ENCODE assay signal across 9 cellular contexts in genomic region chr9:76810377-76810957, GRCh38. TPM values are rescaled to one million over a fixed set of nuclear protein-coding genes. Genes with fewer than 3 reads are reported as not detected.
DNase-seq lines count a peak whose midpoint lies in the region; ATAC-seq and TF ChIP-seq lines count a peak whose summit lies in the region.
"Had no signal": no experiment of that assay in that cellular context is flagged by ENCODE, and none has a peak within 500 bp of the region (broad histone marks: within the 10 kb centered on the region; RNA-seq: fewer than 3 reads in every experiment).

No MANE protein-coding gene starts in this region.

- H3K9me3 ChIP-seq in osteoblast (ENCODE audit: low read depth, low read length), result no peaks in the 10 kb centered on the region

- H3K27ac ChIP-seq in osteoblast (ENCODE audit: low read depth, low read length), result no peak overlapping the region
- H3K27ac ChIP-seq: epithelial cell of prostate had no signal

- ATAC-seq in HG02981 (IDR thresholded peaks at IDR 0.05; ENCODE audit: unreplicated experiment), result no peak

- no peak overlapping the region for H2AFZ ChIP-seq in osteoblast (ENCODE audit: low read length)

- TF ChIP-seq CTCF in NB4 (IDR thresholded peaks at IDR 0.05; ENCODE audit: low read depth, low read length) (peak; percentile 76), fibroblast of villous mesenchyme (IDR thresholded peaks at IDR 0.05; ENCODE audit: insufficient read depth, low read depth, low read length) (peak; percentile 89), osteoblast (IDR thresholded peaks at IDR 0.05; ENCODE audit: extremely low read depth, low read depth, low read length) (peak; percentile 87)

- H3K36me3 ChIP-seq in osteoblast (ENCODE audit: insufficient read depth, low read length), result no peaks in the 10 kb centered on the region

- H3K4me2 ChIP-seq in osteoblast (ENCODE audit: insufficient read depth, low read length), result no peak overlapping the region

- H3K79me2 ChIP-seq in osteoblast (ENCODE audit: insufficient read depth, low read length), result no peaks in the 10 kb centered on the region

- H3K4me1 ChIP-seq in osteoblast (ENCODE audit: insufficient read depth, low read length), result no peaks in the 10 kb centered on the region

- peak; percentile 3 for DNase-seq in activated T-cell treated with anti-CD3 and anti-CD28 coated beads for 48 hours (ENCODE audit: low read depth)
- no peak for DNase-seq in activated T-cell treated with anti-CD3 and anti-CD28 coated beads, Interleukin-2, amount 50 U/mL, for 1 hour
- peak; percentile 68 for DNase-seq in H4 (ENCODE audit: low spot score)
- peak; percentile 67 for DNase-seq in NB4 (ENCODE audit: low read depth)
- DNase-seq in T1000 (lab: John Stamatoyannopoulos, UW), result peak; percentile 21
- DNase-seq in fibroblast of villous mesenchyme (ENCODE audit: low read depth), result peak; percentile 74
- DNase-seq in osteoblast (ENCODE audit: insufficient read length, low spot score, missing footprints), result peak; percentile 65

- TF ChIP-seq POLR2A in NB4 (IDR thresholded peaks at IDR 0.05; ENCODE audit: extremely low read depth, insufficient read length), result no peak

- no peaks in the 10 kb centered on the region for H3K27me3 ChIP-seq in osteoblast (ENCODE audit: insufficient read depth, low read length)

- no peaks in the 10 kb centered on the region for H4K20me1 ChIP-seq in osteoblast (ENCODE audit: insufficient read depth, low read length)

- no peak overlapping the region for H3K4me3 ChIP-seq in NB4 (ENCODE audit: low read depth, low read length)
- H3K4me3 ChIP-seq in fibroblast of villous mesenchyme (ENCODE audit: low read depth, low read length), result no peak overlapping the region
- no peak overlapping the region for H3K4me3 ChIP-seq in osteoblast (ENCODE audit: insufficient read depth, low read length)

RNA-seq across cellular contexts. Expression of gene PCA3, which starts 46.2 kb away (rescaled TPM):
- not detected in 2 replicates for total RNA-seq in H4 (2014; rRNA removed; shearing (Covaris generic))
- total RNA-seq in fibroblast of villous mesenchyme (under 0.01 TPM in 1 of 2 replicates, not detected in the other), osteoblast (under 0.01 and 0.36 TPM in 2 replicates)
